In the genomic region with DNA sequence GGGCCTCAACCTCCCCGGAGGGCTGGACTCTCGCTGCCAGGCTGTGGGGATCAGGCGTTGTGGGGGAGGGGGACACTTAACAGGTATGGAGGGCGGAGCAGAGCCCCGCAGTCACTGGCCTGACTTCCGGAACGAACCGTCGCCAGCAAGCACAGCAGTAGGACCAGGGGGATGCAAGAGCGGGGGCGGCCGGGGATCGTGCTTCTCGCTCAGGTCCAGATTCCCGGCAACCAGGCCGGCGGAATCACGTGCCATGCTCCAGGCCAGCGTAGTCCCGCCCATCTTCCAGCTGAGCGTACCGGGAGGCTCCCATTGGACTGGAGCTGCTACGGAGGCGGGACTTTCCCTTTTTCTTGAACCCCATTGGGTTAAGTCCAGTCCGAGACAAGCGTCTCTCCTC, we compare ENCODE assay signal across 8 cellular contexts.
DNase-seq lines count a peak whose midpoint lies in the region; ATAC-seq and TF ChIP-seq lines count a peak whose summit lies in the region.

No MANE protein-coding gene starts in this region.

- H3K36me3 ChIP-seq in GM06990 (ENCODE audit: control insufficient read depth, insufficient read depth, low read length): no peaks in the 10 kb centered on the region
- H3K36me3 ChIP-seq in tibial artery: peaks cover 0 to 9% (median 0%) of the 10 kb centered on the region in 3 donors

- peaks cover 0 to 17% (median 0%) of the 10 kb centered on the region in 4 donors for H3K4me1 ChIP-seq in tibial artery

- ATAC-seq in HG02763 (IDR thresholded peaks at IDR 0.05; ENCODE audit: unreplicated experiment): no peak

- H3K27ac ChIP-seq in tibial artery: peak overlapping the region in 1 of 2 donors; percentile 72

- TF ChIP-seq CTCF in GM06990 (IDR thresholded peaks at IDR 0.05; ENCODE audit: insufficient read depth, low read length, poor library complexity, severe bottlenecking) (no peak), tibial artery (IDR thresholded peaks at IDR 0.05) (no peak)

- DNase-seq in GM06990 (ENCODE audit: extremely low read depth, insufficient read length): peak; percentile 86
- DNase-seq in T-helper 2 cell: peak; percentile 41 to 79 (median 58)
- DNase-seq in cerebellar cortex (ENCODE audit: low spot score): peak; percentile 51
- peak; percentile 47 for DNase-seq in midbrain (lab: John Stamatoyannopoulos, UW)
- DNase-seq in tibial artery: peak; percentile 32 to 92
- DNase-seq in T1000 (lab: John Stamatoyannopoulos, UW): no peak
- no peak for DNase-seq in GM19238 (ENCODE audit: insufficient read length, low spot score)

- no peaks in the 10 kb centered on the region for H3K27me3 ChIP-seq in GM06990 (replicated peaks; ENCODE audit: control insufficient read depth, insufficient read depth, low read length)
- no peaks in the 10 kb centered on the region for H3K27me3 ChIP-seq in tibial artery

- H3K9me3 ChIP-seq in tibial artery: no peaks in the 10 kb centered on the region

- H3K4me3 ChIP-seq in GM06990 (replicated peaks; ENCODE audit: low read depth, low read length) (peak overlapping the region; percentile 3), tibial artery (peak overlapping the region; percentile 38 to 54)

- intact Hi-C loops in tibial artery (cut with DNase I; ENCODE audit: low total_unique reads): no loop called here

Comparison
In these comparisons a context has a peak if more than half of its experiments do, and no peak if none do; other contexts are left out.
1. DNase-seq: peak in GM06990 (single experiment), T-helper 2 cell (5 of 5), cerebellar cortex (single experiment), midbrain (single experiment) and tibial artery (2 of 2); none in T1000 (single experiment) and GM19238 (single experiment).